ENCODE assay signal across 1 cellular context in genomic region chr17:59219992-59220327, GRCh38.
TF ChIP-seq lines count a peak whose summit lies in the region.

No MANE protein-coding gene starts in this region.

TF ChIP-seq in IMR-90, 13 proteins besides CTCF, POLR2A, EP300 and RAD21 (continued from another document):
- TF ChIP-seq ELK1 (IDR thresholded peaks at IDR 0.05; ENCODE audit: borderline replicate concordance, low read depth, low read length) (no peak), SMC3 (IDR thresholded peaks at IDR 0.05; ENCODE audit: low read depth, low read length) (no peak), CHD1 (IDR thresholded peaks at IDR 0.05; ENCODE audit: low read depth, low read length) (no peak), RFX5 (IDR thresholded peaks at IDR 0.05; ENCODE audit: low read depth, low read length) (no peak), BHLHE40 (IDR thresholded peaks at IDR 0.05; ENCODE audit: low read depth, low read length) (no peak), RCOR1 (IDR thresholded peaks at IDR 0.05; ENCODE audit: insufficient replicate concordance, low read length) (no peak)
